Comparison of ENCODE assay signal across 8 cellular contexts in genomic region chr5:141877478-141878185, GRCh38. TPM values are rescaled to one million over a fixed set of nuclear protein-coding genes. Genes with fewer than 3 reads are reported as not detected.
DNase-seq lines count a peak whose midpoint lies in the region; ATAC-seq and TF ChIP-seq lines count a peak whose summit lies in the region.

No MANE protein-coding gene starts in this region.

- no peaks in the 10 kb centered on the region for H3K36me3 ChIP-seq in left ventricle myocardium inferior
- no peaks in the 10 kb centered on the region for H3K36me3 ChIP-seq in sigmoid colon

- H3K27ac ChIP-seq in left ventricle myocardium inferior (replicated peaks): peak overlapping the region; percentile 95
- H3K27ac ChIP-seq in sigmoid colon: peak overlapping the region; percentile 71 to 79 (median 74)

- in situ Hi-C loops in GM13977 (cut with MboI; ENCODE audit: low pct_unique_long_range_greater_than_20kb, low sequenced_read_pairs, unreplicated experiment): no loop called here

- ATAC-seq in left cardiac atrium (no peak), GM21390 (IDR thresholded peaks at IDR 0.05; ENCODE audit: unreplicated experiment) (no peak)

- intact Hi-C loops in left ventricle myocardium inferior (cut with micrococcal nuclease): loop anchor here (10.0 kb wide), 1 partner anchor 173 kb away; no protein-coding TSS in a partner anchor
- intact Hi-C loops in left cardiac atrium (cut with DNase I): loop anchor here (5.0 kb wide), 3 partner anchors 65 to 175 kb away; partner anchors contain the start of gene PCDH12 (in 1 of the 2)
- intact Hi-C loops in activated T-helper 1 cell treated with anti-CD3 and anti-CD28 coated beads, Interleukin-12 subunit alpha, Interleukin-12 subunit beta, Interleukin-2, Interleukin-4 antibody, amounts not matched to agents 30 ng/mL and 10 ng/mL and 1 ng/mL, durations not matched to agents 14 hours and 24 hours and 36 hours (cut with micrococcal nuclease): loop anchor here (2.0 to 5.0 kb wide), 3 partner anchors 51 to 460 kb away; partner anchors contain the start of gene PCDHGB7
- intact Hi-C loops in head of caudate nucleus (cut with DNase I): loop anchor here (2.0 to 5.0 kb wide), 2 partner anchors 63 to 175 kb away; no protein-coding TSS in a partner anchor
- intact Hi-C loops in sigmoid colon (cut with DNase I): loop anchor here (1.0 to 5.0 kb wide), 4 partner anchors 28 to 185 kb away; partner anchors contain the start of gene DELE1

- TF ChIP-seq CTCF in left ventricle myocardium inferior (IDR thresholded peaks at IDR 0.05; ENCODE audit: borderline replicate concordance): no peak
- no peak for TF ChIP-seq CTCF in sigmoid colon (IDR thresholded peaks at IDR 0.05)
- TF ChIP-seq CTCF in GM13977 (IDR thresholded peaks at IDR 0.05; ENCODE audit: extremely low read depth, insufficient read depth, missing control alignments): no peak

- no peak for DNase-seq in left ventricle myocardium inferior
- DNase-seq in left cardiac atrium: no peak
- DNase-seq in activated T-helper 1 cell treated with anti-CD3 and anti-CD28 coated beads, Interleukin-12 subunit alpha, Interleukin-12 subunit beta, Interleukin-2, Interleukin-4 antibody, amounts not matched to agents 30 ng/mL and 10 ng/mL and 1 ng/mL, durations not matched to agents 14 hours and 24 hours and 36 hours (ENCODE audit: low spot score): no peak
- DNase-seq in head of caudate nucleus: peak in 25 of 42 donors; percentile 44 to 79 (median 57)
- no peak for DNase-seq in sigmoid colon
- no peak for DNase-seq in GM13977 (ENCODE audit: low spot score)
- DNase-seq in H4 (ENCODE audit: low spot score): no peak

- H3K4me3 ChIP-seq in left ventricle myocardium inferior (peak overlapping the region; percentile 83), sigmoid colon (peak overlapping the region; percentile 40 to 71 (median 66))

- TF ChIP-seq POLR2A in sigmoid colon (IDR thresholded peaks at IDR 0.05): no peak

- H3K9me3 ChIP-seq in left ventricle myocardium inferior (replicated peaks) (no peaks in the 10 kb centered on the region), sigmoid colon (no peaks in the 10 kb centered on the region)

- peaks cover 79% of the 10 kb centered on the region for H3K27me3 Mint-ChIP-seq in activated T-helper 1 cell treated with anti-CD3 and anti-CD28 coated beads, Interleukin-12 subunit alpha, Interleukin-12 subunit beta, Interleukin-2, Interleukin-4 antibody, amounts not matched to agents 30 ng/mL and 10 ng/mL and 1 ng/mL, durations not matched to agents 14 hours and 24 hours and 36 hours (ENCODE audit: insufficient read depth)

- H3K4me1 Mint-ChIP-seq in activated T-helper 1 cell treated with anti-CD3 and anti-CD28 coated beads, Interleukin-12 subunit alpha, Interleukin-12 subunit beta, Interleukin-2, Interleukin-4 antibody, amounts not matched to agents 30 ng/mL and 10 ng/mL and 1 ng/mL, durations not matched to agents 14 hours and 24 hours and 36 hours (ENCODE audit: low read depth): peaks cover 25% of the 10 kb centered on the region

- peak overlapping the region; percentile 62 for H3K4me3 Mint-ChIP-seq in activated T-helper 1 cell treated with anti-CD3 and anti-CD28 coated beads, Interleukin-12 subunit alpha, Interleukin-12 subunit beta, Interleukin-2, Interleukin-4 antibody, amounts not matched to agents 30 ng/mL and 10 ng/mL and 1 ng/mL, durations not matched to agents 14 hours and 24 hours and 36 hours

- no peak overlapping the region for H3K27ac Mint-ChIP-seq in activated T-helper 1 cell treated with anti-CD3 and anti-CD28 coated beads, Interleukin-12 subunit alpha, Interleukin-12 subunit beta, Interleukin-2, Interleukin-4 antibody, amounts not matched to agents 30 ng/mL and 10 ng/mL and 1 ng/mL, durations not matched to agents 14 hours and 24 hours and 36 hours

- H3K9me3 Mint-ChIP-seq in activated T-helper 1 cell treated with anti-CD3 and anti-CD28 coated beads, Interleukin-12 subunit alpha, Interleukin-12 subunit beta, Interleukin-2, Interleukin-4 antibody, amounts not matched to agents 30 ng/mL and 10 ng/mL and 1 ng/mL, durations not matched to agents 14 hours and 24 hours and 36 hours: no peaks in the 10 kb centered on the region

- H3K36me3 Mint-ChIP-seq in activated T-helper 1 cell treated with anti-CD3 and anti-CD28 coated beads, Interleukin-12 subunit alpha, Interleukin-12 subunit beta, Interleukin-2, Interleukin-4 antibody, amounts not matched to agents 30 ng/mL and 10 ng/mL and 1 ng/mL, durations not matched to agents 14 hours and 24 hours and 36 hours (ENCODE audit: low read depth): no peaks in the 10 kb centered on the region

- H3K27me3 ChIP-seq in left ventricle myocardium inferior (ENCODE audit: low read depth) (peaks cover 83% of the 10 kb centered on the region), sigmoid colon (peaks cover 25 to 75% (median 44%) of the 10 kb centered on the region in 3 donors)

- 1 to 2% methylated on average over 55 of the region's 55 CpGs for WGBS in sigmoid colon, 2 donors

- no peak for TF ChIP-seq EP300 in sigmoid colon (IDR thresholded peaks at IDR 0.05)

- H3K4me1 ChIP-seq in left ventricle myocardium inferior (peaks cover 93% of the 10 kb centered on the region), sigmoid colon (peaks cover 0 to 40% (median 37%) of the 10 kb centered on the region in 4 donors)

RNA-seq across cellular contexts. Expression of gene PCDH1, which starts 0.6 kb away (rescaled TPM):
- total RNA-seq in left ventricle myocardium inferior (16.1 TPM), left cardiac atrium (10 to 100 TPM; 20.7 to 36.0 TPM), sigmoid colon (10 to 100 TPM in 3 of 4 donors, 1 to 10 TPM in 1; 8.6 to 19.4 (median 13.4) TPM)
- total RNA-seq in activated T-helper 1 cell treated with anti-CD3 and anti-CD28 coated beads, Interleukin-12 subunit alpha, Interleukin-12 subunit beta, Interleukin-2, Interleukin-4 antibody, amounts not matched to agents 30 ng/mL and 10 ng/mL and 1 ng/mL, durations not matched to agents 14 hours and 24 hours and 36 hours: not detected in 2 replicates
- polyA plus RNA-seq in sigmoid colon: 10 to 100 TPM in 2 of 3 donors, 1 to 10 TPM in 1; 9.0 to 47.2 (median 11.8) TPM
- 1.2 and 6.6 TPM in 2 replicates for total RNA-seq in H4 (2014; rRNA removed; shearing (Covaris generic))

RNA-seq across cellular contexts. Expression of gene DELE1, which starts 46.0 kb away (rescaled TPM):
- total RNA-seq in left ventricle myocardium inferior: 125 TPM
- 10 to 100 TPM; 79.9 to 85.5 TPM for total RNA-seq in left cardiac atrium
- 68.4 and 81.5 TPM in 2 replicates for total RNA-seq in activated T-helper 1 cell treated with anti-CD3 and anti-CD28 coated beads, Interleukin-12 subunit alpha, Interleukin-12 subunit beta, Interleukin-2, Interleukin-4 antibody, amounts not matched to agents 30 ng/mL and 10 ng/mL and 1 ng/mL, durations not matched to agents 14 hours and 24 hours and 36 hours
- total RNA-seq in sigmoid colon: 10 to 100 TPM; 47.7 to 88.3 (median 69.1) TPM
- 10 to 100 TPM; 34.2 to 52.6 (median 41.2) TPM for polyA plus RNA-seq in sigmoid colon
- 37.3 and 57.4 TPM in 2 replicates for total RNA-seq in H4 (2014; rRNA removed; shearing (Covaris generic))

Comparison
In these comparisons a context has a peak if more than half of its experiments do, and no peak if none do; other contexts are left out.
1. DNase-seq: peak in head of caudate nucleus (25 of 42); none in left ventricle myocardium inferior (single experiment), left cardiac atrium (single experiment), activated T-helper 1 cell treated with anti-CD3 and anti-CD28 coated beads, Interleukin-12 subunit alpha, Interleukin-12 subunit beta, Interleukin-2, Interleukin-4 antibody, amounts not matched to agents 30 ng/mL and 10 ng/mL and 1 ng/mL, durations not matched to agents 14 hours and 24 hours and 36 hours (single experiment), sigmoid colon (single experiment), GM13977 (single experiment) and H4 (single experiment).